In genomic region chr11:83408946-83409345, GRCh38 we compare ENCODE assay signal across 28 cellular contexts.
"Had no signal": no experiment of that assay in that cellular context is flagged by ENCODE, and none has a peak within 500 bp of the region (broad histone marks: within the 10 kb centered on the region; RNA-seq: fewer than 3 reads in every experiment).

No MANE protein-coding gene starts in this region.

- DNase-seq: heart right ventricle; kidney; left colon; left lung; lower lobe of right lung; mammary epithelial cell; mesenchymal stem cell; naive thymus-derived CD8-positive, alpha-beta T cell; occipital lobe; right lobe of liver; stimulated activated CD4-positive, alpha-beta T cell treated with anti-CD3 and anti-CD28 coated beads, Interleukin-1b, Interleukin-23, amount 100 ng/mL, for 48 hours; stimulated activated CD4-positive, alpha-beta T cell treated with anti-CD3 and anti-CD28 coated beads, Interleukin-2, amount 100 ng/mL, for 48 hours; stimulated activated CD4-positive, alpha-beta T cell treated with anti-CD3 and anti-CD28 coated beads, Interleukin-4, amount 100 ng/mL, for 4 hours; stimulated activated CD8-positive, alpha-beta memory T cell treated with anti-CD3 and anti-CD28 coated beads, Interleukin-4, amount 100 ng/mL, for 48 hours; stimulated activated naive CD4-positive, alpha-beta T cell treated with Interleukin-2 at 50 U/mL for 16 hours; upper lobe of left lung had no signal

- H3K36me3 ChIP-seq: heart right ventricle, left lung, lower lobe of right lung, neutrophil, right atrium auricular region, right lobe of liver, suprapubic skin, thoracic aorta, tibial nerve, upper lobe of left lung, vagina had no signal

- H3K27me3 Mint-ChIP-seq: progenitor cell of endocrine pancreas had no signal

- H3K27me3 ChIP-seq: heart right ventricle, hepatocyte, left lung, neutrophil, right atrium auricular region, right lobe of liver, suprapubic skin, tibial nerve, upper lobe of left lung, vagina had no signal

- H3K27ac Mint-ChIP-seq: naive thymus-derived CD8-positive, alpha-beta T cell; nephron; progenitor cell of endocrine pancreas; stimulated activated memory B cell treated with anti-CD40 and anti-IgM and Interleukin-4, amounts not matched to agents 10 μg/mL and 1 μg/mL and 100 μg/mL, for 72 hours had no signal

- H3K4me3 Mint-ChIP-seq: naive thymus-derived CD8-positive, alpha-beta T cell; nephron; neural crest cell; stimulated activated memory B cell treated with anti-CD40 and anti-IgM and Interleukin-4, amounts not matched to agents 10 μg/mL and 1 μg/mL and 100 μg/mL, for 72 hours had no signal

- ATAC-seq: left colon; left lung; lower lobe of right lung; naive thymus-derived CD8-positive, alpha-beta T cell; right lobe of liver; stimulated activated memory B cell treated with anti-CD40 and anti-IgM and Interleukin-4, amounts not matched to agents 10 μg/mL and 1 μg/mL and 100 μg/mL, for 72 hours had no signal

- H3K4me1 ChIP-seq: left lung, lower lobe of right lung, right atrium auricular region, right lobe of liver, tibial nerve, upper lobe of left lung had no signal

- H3K9me3 ChIP-seq: heart right ventricle, left lung, lower lobe of right lung, neutrophil, right atrium auricular region, right lobe of liver, suprapubic skin, thoracic aorta, upper lobe of left lung, vagina had no signal

- FAIRE-seq: kidney had no signal

- H3K27ac ChIP-seq: heart right ventricle, hepatocyte, left lung, lower lobe of right lung, neutrophil, right atrium auricular region, right lobe of liver, suprapubic skin, thoracic aorta, tibial nerve, upper lobe of left lung, vagina had no signal

- H3K4me1 Mint-ChIP-seq: naive thymus-derived CD8-positive, alpha-beta T cell; stimulated activated memory B cell treated with anti-CD40 and anti-IgM and Interleukin-4, amounts not matched to agents 10 μg/mL and 1 μg/mL and 100 μg/mL, for 72 hours had no signal

- H3K4me3 ChIP-seq: heart right ventricle, hepatocyte, left lung, lower lobe of right lung, right atrium auricular region, right lobe of liver, smooth muscle cell, suprapubic skin, thoracic aorta, tibial nerve, upper lobe of left lung, vagina had no signal
